15 cellular contexts compared by ENCODE assay signal in the genomic region with DNA sequence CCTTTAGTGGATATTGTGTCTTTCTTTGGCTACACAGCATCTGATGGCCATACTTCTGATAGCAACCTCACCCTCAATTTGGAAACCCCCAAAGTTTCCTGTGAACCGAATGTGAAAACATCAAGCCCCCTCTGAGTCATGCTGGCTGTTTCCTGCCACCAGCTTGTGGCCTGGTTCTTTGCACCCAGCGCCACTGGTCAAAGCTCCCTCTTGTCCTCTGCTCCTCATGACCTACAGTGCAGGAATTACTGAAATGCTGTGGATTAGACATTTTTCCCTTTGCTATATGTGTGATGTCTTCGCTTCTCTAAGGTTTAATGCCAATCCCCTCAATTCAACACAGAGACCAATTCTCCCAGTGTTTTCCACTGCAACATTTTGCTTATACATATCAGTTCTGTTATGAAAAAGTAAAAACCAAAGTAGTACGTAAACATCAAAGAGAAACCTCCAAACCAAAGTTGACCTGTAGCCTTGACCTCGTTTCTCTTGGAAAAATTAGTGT.
DNase-seq lines count a peak whose midpoint lies in the region; ATAC-seq, FAIRE-seq and TF ChIP-seq lines count a peak whose summit lies in the region.
"Had no signal": no experiment of that assay in that cellular context is flagged by ENCODE, and none has a peak within 500 bp of the region (broad histone marks: within the 10 kb centered on the region; RNA-seq: fewer than 3 reads in every experiment).

No MANE protein-coding gene starts in this region.

- 72% methylated on average over 5 of the region's 5 CpGs; no CpG with 5 or more reads in 1 of the 2 experiments for WGBS in H1 (ENCODE audit: extremely low coverage in 1 of 2, insufficient coverage in 1 of 2, insufficient read length in 1 of 2, insufficient replicate concordance in 2 of 2, low coverage in 1 of 2, low lambda C conversion rate in 2 of 2, missing lambda C conversion rate in 1 of 2), 2 experiments

- no peak overlapping the region for H2AK5ac ChIP-seq in H1 (ENCODE audit: low read depth, low read length)

- peaks cover 1% of the 10 kb centered on the region for H3K27me3 Mint-ChIP-seq in activated CD4-positive, alpha-beta memory T cell treated with anti-CD3 and anti-CD28 coated beads for 36 hours
- H3K27me3 Mint-ChIP-seq: activated CD4-positive, alpha-beta T cell treated with anti-CD3 and anti-CD28 coated beads, Interleukin-2, amount 10 ng/mL, durations not matched to agents 7 days and 5 days; activated naive CD8-positive, alpha-beta T cell treated with anti-CD3 and anti-CD28 coated beads for 36 hours; memory B cell had no signal

- H3K4me3 Mint-ChIP-seq in activated CD4-positive, alpha-beta memory T cell treated with anti-CD3 and anti-CD28 coated beads for 36 hours = no peak overlapping the region
- H3K4me3 Mint-ChIP-seq: activated CD4-positive, alpha-beta T cell treated with anti-CD3 and anti-CD28 coated beads, Interleukin-2, amount 10 ng/mL, durations not matched to agents 7 days and 5 days; activated naive CD8-positive, alpha-beta T cell treated with anti-CD3 and anti-CD28 coated beads for 36 hours; memory B cell had no signal

- no peak overlapping the region for H3K27ac Mint-ChIP-seq in activated CD4-positive, alpha-beta memory T cell treated with anti-CD3 and anti-CD28 coated beads for 36 hours
- H3K27ac Mint-ChIP-seq: activated CD4-positive, alpha-beta T cell treated with anti-CD3 and anti-CD28 coated beads, Interleukin-2, amount 10 ng/mL, durations not matched to agents 7 days and 5 days; activated naive CD8-positive, alpha-beta T cell treated with anti-CD3 and anti-CD28 coated beads for 36 hours; memory B cell had no signal

- DNase-seq in H1 (ENCODE audit: low read depth in 1 of 2, low spot score in 2 of 2) = no peak
- DNase-seq in stimulated activated CD4-positive, alpha-beta T cell treated with anti-CD3 and anti-CD28 coated beads, Interleukin-1b, Interleukin-23, amount 100 ng/mL, for 48 hours = no peak
- no peak for DNase-seq in activated CD4-positive, alpha-beta memory T cell treated with anti-CD3 and anti-CD28 coated beads for 36 hours
- DNase-seq in MG63 = no peak
- no peak for DNase-seq in KBM-7
- DNase-seq: activated CD4-positive, alpha-beta T cell treated with anti-CD3 and anti-CD28 coated beads, Interleukin-2, amount 10 ng/mL, durations not matched to agents 7 days and 5 days; activated naive CD8-positive, alpha-beta T cell treated with anti-CD3 and anti-CD28 coated beads for 36 hours; dermis blood vessel endothelial cell; glutamatergic neuron; GM23248; NCI-H446 treated with DMSO at 0.1 percent for 48 hours had no signal

- H3K36me3 ChIP-seq in H1 (ENCODE audit: control insufficient read depth in 2 of 4, insufficient read depth in 4 of 4, low read length in 3 of 4) (no peaks in the 10 kb centered on the region), MG63 (no peaks in the 10 kb centered on the region)

- no peak for TF ChIP-seq RAD21 in H1 (IDR thresholded peaks at IDR 0.05 in 1 of 2, conservative IDR thresholded peaks at IDR 0.05 in 1 of 2; ENCODE audit: low read depth in 2 of 2, low read length in 2 of 2)

- H3K4me3 ChIP-seq in H1 (ENCODE audit: extremely low read depth in 1 of 4, insufficient read depth in 2 of 4, low read depth in 3 of 4, low read length in 4 of 4) (no peak overlapping the region), MG63 (no peak overlapping the region)
- H3K4me3 ChIP-seq: GM23248 had no signal

- no peak overlapping the region for H4K91ac ChIP-seq in H1 (replicated peaks; ENCODE audit: insufficient read length, low read length)

- H4K20me1 ChIP-seq in H1 (replicated peaks in 1 of 2; ENCODE audit: control insufficient read depth in 1 of 2, insufficient read depth in 2 of 2, low read length in 2 of 2) = no peaks in the 10 kb centered on the region

- no peak overlapping the region for H3K27ac ChIP-seq in H1 (ENCODE audit: low read depth, low read length)
- H3K27ac ChIP-seq: GM23248 had no signal

- no peak overlapping the region for H3K4ac ChIP-seq in H1 (replicated peaks; ENCODE audit: insufficient read length, low read depth, low read length)

- H3K56ac ChIP-seq in H1 (replicated peaks; ENCODE audit: insufficient read length, low read depth, low read length) = no peak overlapping the region

- in situ Hi-C loops in KBM-7 (cut with MboI; ENCODE audit: low pct_unique_long_range_greater_than_20kb, low sequenced_read_pairs) = no loop called here

- H3K4me1 ChIP-seq in H1 (replicated peaks in 1 of 4; ENCODE audit: control insufficient read depth in 3 of 4, insufficient read depth in 4 of 4, low read length in 3 of 4) = no peaks in the 10 kb centered on the region; a peak in 1 of 7 replicates

- POLR2A ChIA-PET in H1 (lab: Charles Lee; ENCODE audit: partially characterized antibody) = no interaction called here
- POLR2A ChIA-PET in activated CD4-positive, alpha-beta memory T cell treated with anti-CD3 and anti-CD28 coated beads for 36 hours (lab: Charles Lee) = no interaction called here

- CTCF ChIA-PET in H1 (lab: Charles Lee; ENCODE audit: partially characterized antibody) = interaction anchor here (0.6 kb wide), 1 partner anchor 108 kb away, joined by 3 read pairs; no protein-coding TSS in a partner anchor
- CTCF ChIA-PET in activated CD4-positive, alpha-beta memory T cell treated with anti-CD3 and anti-CD28 coated beads for 36 hours (lab: Charles Lee) = no interaction called here

- no peaks in the 10 kb centered on the region for H3K36me3 Mint-ChIP-seq in activated CD4-positive, alpha-beta memory T cell treated with anti-CD3 and anti-CD28 coated beads for 36 hours
- H3K36me3 Mint-ChIP-seq: activated naive CD8-positive, alpha-beta T cell treated with anti-CD3 and anti-CD28 coated beads for 36 hours; memory B cell had no signal

- TF ChIP-seq CTCF in H1 (IDR thresholded peaks at IDR 0.05; ENCODE audit: control extremely low read depth in 1 of 3, insufficient read depth in 1 of 3, low read depth in 1 of 3, low read length in 3 of 3) = no peak

- H4K5ac ChIP-seq in H1 (ENCODE audit: insufficient read length, low read depth, low read length) = no peak overlapping the region

- no peak overlapping the region for H4K8ac ChIP-seq in H1 (ENCODE audit: extremely low read depth, insufficient read depth, low read length)

- no peaks in the 10 kb centered on the region for H3K23me2 ChIP-seq in H1 (ENCODE audit: low read depth, low read length)

- H2BK120ac ChIP-seq in H1 (replicated peaks; ENCODE audit: low read depth, low read length) = no peak overlapping the region

- ATAC-seq in GM18873 (IDR thresholded peaks at IDR 0.05; ENCODE audit: low FRiP score, unreplicated experiment) (peak; percentile 91), GM21515 (IDR thresholded peaks at IDR 0.05; ENCODE audit: unreplicated experiment) (peak; percentile 87), HG03064 (IDR thresholded peaks at IDR 0.05; ENCODE audit: low read depth, unreplicated experiment) (peak; percentile 88)

- no peak for TF ChIP-seq EP300 in H1 (IDR thresholded peaks at IDR 0.05; ENCODE audit: borderline replicate concordance in 1 of 2, low read depth in 2 of 2, low read length in 2 of 2)

- no peak overlapping the region for H2BK15ac ChIP-seq in H1 (ENCODE audit: low read length)

- no peak overlapping the region for H3K23ac ChIP-seq in H1 (ENCODE audit: insufficient read length)

- H3K4me2 ChIP-seq in H1 (ENCODE audit: insufficient read depth in 1 of 2, low read depth in 2 of 2, low read length in 2 of 2) = no peak overlapping the region

- intact Hi-C loops in activated CD4-positive, alpha-beta memory T cell treated with anti-CD3 and anti-CD28 coated beads for 36 hours (cut with micrococcal nuclease) = no loop called here

- H2BK5ac ChIP-seq in H1 (ENCODE audit: low read depth, low read length) = no peak overlapping the region

- H3K27me3 ChIP-seq in H1 (replicated peaks in 1 of 4; ENCODE audit: control insufficient read depth in 3 of 4, extremely low read depth in 1 of 4, insufficient read depth in 3 of 4, low read length in 3 of 4) (no peaks in the 10 kb centered on the region), MG63 (no peaks in the 10 kb centered on the region)

- FAIRE-seq in H1 (lab: Jason Lieb, UNC) = no peak

- H2BK12ac ChIP-seq in H1 (ENCODE audit: low read depth, low read length) = no peak overlapping the region

- no peak overlapping the region for H3K14ac ChIP-seq in H1 (ENCODE audit: insufficient read length)

- no peaks in the 10 kb centered on the region for H3K79me2 ChIP-seq in H1 (ENCODE audit: control insufficient read depth in 1 of 2, insufficient read depth in 2 of 2, low read length in 2 of 2)

- H3K9ac ChIP-seq in H1 (replicated peaks in 1 of 4; ENCODE audit: extremely low read depth in 1 of 4, low read depth in 3 of 4, low read length in 3 of 4) = no peak overlapping the region
- H3K9ac ChIP-seq: GM23248 had no signal

- no peaks in the 10 kb centered on the region for H3K9me3 Mint-ChIP-seq in activated CD4-positive, alpha-beta memory T cell treated with anti-CD3 and anti-CD28 coated beads for 36 hours
- H3K9me3 Mint-ChIP-seq: activated CD4-positive, alpha-beta T cell treated with anti-CD3 and anti-CD28 coated beads, Interleukin-2, amount 10 ng/mL, durations not matched to agents 7 days and 5 days had no signal

- H3K4me1 Mint-ChIP-seq in activated CD4-positive, alpha-beta memory T cell treated with anti-CD3 and anti-CD28 coated beads for 36 hours (ENCODE audit: low read depth) = no peaks in the 10 kb centered on the region
- H3K4me1 Mint-ChIP-seq: activated CD4-positive, alpha-beta T cell treated with anti-CD3 and anti-CD28 coated beads, Interleukin-2, amount 10 ng/mL, durations not matched to agents 7 days and 5 days; memory B cell had no signal

- 0 out of 2 replicates have a peak overlapping the region, but pooled peaks have one; percentile 26 for H2AFZ ChIP-seq in H1 (ENCODE audit: low read length)
- H2AFZ ChIP-seq: GM23248 had no signal

- no peak overlapping the region for H2BK20ac ChIP-seq in H1 (ENCODE audit: low read length)

- no peaks in the 10 kb centered on the region for H3K9me3 ChIP-seq in H1 (ENCODE audit: insufficient read depth in 2 of 2, low read depth in 1 of 2, low read length in 1 of 2)
- no peaks in the 10 kb centered on the region for H3K9me3 ChIP-seq in MG63

- H3K18ac ChIP-seq in H1 (ENCODE audit: extremely low read depth, low read length) = no peak overlapping the region

- no peaks in the 10 kb centered on the region for H3K79me1 ChIP-seq in H1 (ENCODE audit: low read depth, low read length)

- TF ChIP-seq POLR2A in H1 (IDR thresholded peaks at IDR 0.05; ENCODE audit: control extremely low read depth in 1 of 2, low read depth in 2 of 2, low read length in 2 of 2) = no peak

TF ChIP-seq in H1, 55 proteins besides CTCF, POLR2A, EP300 and RAD21 (continues in another document):
- TF ChIP-seq KDM4A (IDR thresholded peaks at IDR 0.05; ENCODE audit: low read depth, low read length, severe bottlenecking) (no peak), SIX5 (IDR thresholded peaks at IDR 0.05; ENCODE audit: low read depth, low read length) (no peak)
- TF ChIP-seq, protein P1, sequence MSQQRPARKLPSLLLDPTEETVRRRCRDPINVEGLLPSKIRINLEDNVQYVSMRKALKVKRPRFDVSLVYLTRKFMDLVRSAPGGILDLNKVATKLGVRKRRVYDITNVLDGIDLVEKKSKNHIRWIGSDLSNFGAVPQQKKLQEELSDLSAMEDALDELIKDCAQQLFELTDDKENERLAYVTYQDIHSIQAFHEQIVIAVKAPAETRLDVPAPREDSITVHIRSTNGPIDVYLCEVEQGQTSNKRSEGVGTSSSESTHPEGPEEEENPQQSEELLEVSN (IDR thresholded peaks at IDR 0.05) = no peak
